In genomic region chr1:20212685-20213331, GRCh38 we compare ENCODE assay signal across 8 cellular contexts. TPM values are rescaled to one million over a fixed set of nuclear protein-coding genes. Genes with fewer than 3 reads are reported as not detected.
DNase-seq lines count a peak whose midpoint lies in the region; ATAC-seq and TF ChIP-seq lines count a peak whose summit lies in the region.

No MANE protein-coding gene starts in this region.

- 4% methylated on average over 21 of the region's 21 CpGs for WGBS in suprapubic skin

- H3K79me2 ChIP-seq in PC-9 (ENCODE audit: low read depth) = peaks cover 6% of the 10 kb centered on the region; the same call in 1 of the 2 replicates
- no peaks in the 10 kb centered on the region for H3K79me2 ChIP-seq in fibroblast of lung (ENCODE audit: control insufficient read depth, insufficient read depth, low read length)
- no peaks in the 10 kb centered on the region for H3K79me2 ChIP-seq in neural cell (replicated peaks; ENCODE audit: insufficient read depth, low read length)

- H3K4me1 ChIP-seq in PC-9 (replicated peaks; ENCODE audit: insufficient read depth) (peaks cover 58% of the 10 kb centered on the region), fibroblast of lung (ENCODE audit: control insufficient read depth, extremely low read depth, insufficient read depth, low read length) (no peaks in the 10 kb centered on the region), suprapubic skin (peaks cover 15% of the 10 kb centered on the region)

- CTCF ChIA-PET in PC-9 (lab: Charles Lee) = interaction anchor here (0.5 to 2.9 kb wide), 25 partner anchors 14 to 1166 kb away, joined by 3 to 23 read pairs (median 7); no protein-coding TSS in a partner anchor

- H2AFZ ChIP-seq in PC-9 (0 out of 2 replicates have a peak overlapping the region, but pooled peaks have one; percentile 50), fibroblast of lung (ENCODE audit: low read length) (no peak overlapping the region), neural cell (ENCODE audit: low read depth, low read length) (no peak overlapping the region)

- H3F3A ChIP-seq in PC-9 (ENCODE audit: insufficient read depth, low read depth) (peaks cover 44% of the 10 kb centered on the region), neural cell (ENCODE audit: insufficient read depth, low read length, poor library complexity, severe bottlenecking) (no peaks in the 10 kb centered on the region)

- H3K27me3 ChIP-seq in PC-9 (ENCODE audit: insufficient read depth, low read depth) (no peaks in the 10 kb centered on the region), fibroblast of lung (ENCODE audit: control insufficient read depth, insufficient read depth, low read length) (peaks cover 10% of the 10 kb centered on the region), neural cell (ENCODE audit: insufficient read depth, low read depth, low read length) (no peaks in the 10 kb centered on the region), suprapubic skin (peaks cover 27% of the 10 kb centered on the region)

- H3K27ac ChIP-seq in PC-9 (peak overlapping the region; percentile 99), fibroblast of lung (ENCODE audit: insufficient read depth, low read length) (no peak overlapping the region), neural cell (ENCODE audit: low read length) (no peak overlapping the region), suprapubic skin (no peak overlapping the region)

- H3K9ac ChIP-seq in fibroblast of lung (ENCODE audit: insufficient read depth, low read length) = no peak overlapping the region
- H3K9ac ChIP-seq in neural cell (ENCODE audit: low read length) = no peak overlapping the region

- TF ChIP-seq RAD21 in neural cell (conservative IDR thresholded peaks at IDR 0.05) = peak; percentile 86

- H3K4me3 ChIP-seq in PC-9 (peak overlapping the region; percentile 47; the same call in 1 of the 2 replicates), fibroblast of lung (replicated peaks in 1 of 4; ENCODE audit: control extremely low read depth in 1 of 4, insufficient read depth in 1 of 4, low read depth in 3 of 4, low read length in 4 of 4) (no peak overlapping the region), neural cell (ENCODE audit: low read length) (no peak overlapping the region), suprapubic skin (no peak overlapping the region)

- ATAC-seq in HG03520 (IDR thresholded peaks at IDR 0.05; ENCODE audit: unreplicated experiment) = no peak

- H4K20me1 ChIP-seq in PC-9 (ENCODE audit: insufficient read depth) = no peaks in the 10 kb centered on the region
- H4K20me1 ChIP-seq in fibroblast of lung (ENCODE audit: control insufficient read depth, extremely low read depth, insufficient read depth, low read length) = no peaks in the 10 kb centered on the region
- no peaks in the 10 kb centered on the region for H4K20me1 ChIP-seq in neural cell (ENCODE audit: insufficient read depth)

- BruUV-seq in PC-9 (replicated peaks; lab: Mats Ljungman, UMichigan) = TSS peak; percentile 50

- intact Hi-C loops in PC-9 (cut with micrococcal nuclease; ENCODE audit: unreplicated experiment) = loop anchor here (1.0 to 5.0 kb wide), 7 partner anchors 19 to 421 kb away; partner anchors contain the start of gene PLA2G2E

- TF ChIP-seq EP300 in neural cell (conservative IDR thresholded peaks at IDR 0.05; ENCODE audit: poor library complexity, severe bottlenecking) = no peak
- TF ChIP-seq EP300 in suprapubic skin (IDR thresholded peaks at IDR 0.05) = no peak

- no peaks in the 10 kb centered on the region for H3K36me3 ChIP-seq in PC-9 (ENCODE audit: low read depth)
- H3K36me3 ChIP-seq in fibroblast of lung (ENCODE audit: control insufficient read depth, insufficient read depth, low read length) = no peaks in the 10 kb centered on the region
- no peaks in the 10 kb centered on the region for H3K36me3 ChIP-seq in neural cell (ENCODE audit: insufficient read depth, low read length)
- H3K36me3 ChIP-seq in suprapubic skin = no peaks in the 10 kb centered on the region

- DNase-seq in DMS153 (lab: John Stamatoyannopoulos, UW) (peak; percentile 95), Kasumi-1 (lab: John Stamatoyannopoulos, UW) (peak; percentile 51 to 55), PC-9 (peak; percentile 90 to 92), activated T-helper 1 cell treated with Interleukin-2 at 50 U/mL for 16 hours (ENCODE audit: low read depth) (peak; percentile 15), fibroblast of lung (ENCODE audit: low read depth in 2 of 2) (peak; percentile 44 to 58), suprapubic skin (ENCODE audit: low spot score in 2 of 2) (peak in 1 of 2 donors; percentile 71)

- peaks cover 5% of the 10 kb centered on the region; the same call in 1 of the 2 replicates for H3K9me3 ChIP-seq in PC-9 (ENCODE audit: insufficient read depth, low read depth)
- H3K9me3 ChIP-seq in fibroblast of lung (ENCODE audit: control insufficient read depth, insufficient read depth, low read depth, low read length) = no peaks in the 10 kb centered on the region
- H3K9me3 ChIP-seq in neural cell (ENCODE audit: low read length) = no peaks in the 10 kb centered on the region
- no peaks in the 10 kb centered on the region for H3K9me3 ChIP-seq in suprapubic skin

- POLR2A ChIA-PET in PC-9 (lab: Charles Lee; ENCODE audit: unreplicated experiment) = interaction anchor here (0.7 kb wide), 3 partner anchors 240 to 269 kb away, joined by 3 to 45 read pairs (median 10); no protein-coding TSS in a partner anchor

- peak; percentile 91 for TF ChIP-seq CTCF in PC-9 (conservative IDR thresholded peaks at IDR 0.05)
- peak; percentile 71 to 74 for TF ChIP-seq CTCF in fibroblast of lung (conservative IDR thresholded peaks at IDR 0.05 in 1 of 2, IDR thresholded peaks at IDR 0.05 in 1 of 2; ENCODE audit: low read depth in 1 of 2, low read length in 2 of 2)
- TF ChIP-seq CTCF in neural cell (IDR thresholded peaks at IDR 0.05; ENCODE audit: poor library complexity, severe bottlenecking) = peak; percentile 82
- TF ChIP-seq CTCF in suprapubic skin (IDR thresholded peaks at IDR 0.05) = peak; percentile 47 to 60

- H3K4me2 ChIP-seq in PC-9 (peak overlapping the region; percentile 88), fibroblast of lung (ENCODE audit: extremely low read depth, insufficient read depth, low read length) (peak overlapping the region; percentile 4), neural cell (ENCODE audit: low read length) (no peak overlapping the region)

- H3K9me2 ChIP-seq in PC-9 (ENCODE audit: insufficient read depth) = no peaks in the 10 kb centered on the region
- H3K9me2 ChIP-seq in neural cell (ENCODE audit: insufficient read depth, low read length) = no peaks in the 10 kb centered on the region

- no peak for TF ChIP-seq POLR2A in suprapubic skin (IDR thresholded peaks at IDR 0.05)

TF ChIP-seq in neural cell, 6 proteins besides CTCF, POLR2A, EP300 and RAD21:
- TF ChIP-seq MXI1 (conservative IDR thresholded peaks at IDR 0.05; ENCODE audit: poor library complexity, severe bottlenecking) = no peak
- peak; percentile 88 for TF ChIP-seq SMC3 (conservative IDR thresholded peaks at IDR 0.05; ENCODE audit: poor library complexity)
TF ChIP-seq in neural cell: peak in this region for 1.

RNA-seq across cellular contexts. Expression of gene PLA2G2C, which starts 26.5 kb away (rescaled TPM):
- total RNA-seq in PC-9 (2021) = 0.48 and 0.55 TPM in 2 replicates
- total RNA-seq in fibroblast of lung = not detected in 2 replicates
- polyA plus RNA-seq in fibroblast of lung = not detected in 2 replicates
- not detected in 2 replicates for polyA plus RNA-seq in fibroblast of lung (2012)
- polyA minus RNA-seq in fibroblast of lung (ENCODE audit: low replicate concordance) = not detected in 2 replicates
- not detected in 2 replicates for polyA plus RNA-seq in neural cell
- not detected in 2 replicates for polyA minus RNA-seq in neural cell
- total RNA-seq in suprapubic skin = not detected

RNA-seq across cellular contexts. Expression of gene UBXN10, which starts 26.9 kb away (rescaled TPM):
- total RNA-seq in PC-9 (2021) = 9.4 and 11.9 TPM in 2 replicates
- total RNA-seq in fibroblast of lung = 0.33 and 0.77 TPM in 2 replicates
- not detected in 2 replicates for polyA plus RNA-seq in fibroblast of lung
- polyA plus RNA-seq in fibroblast of lung (2012) = 0.02 TPM in 1 of 2 replicates, not detected in the other
- not detected in 2 replicates for polyA minus RNA-seq in fibroblast of lung (ENCODE audit: low replicate concordance)
- polyA plus RNA-seq in neural cell = 0.64 and 0.82 TPM in 2 replicates
- 1.5 TPM in 2 replicates for polyA minus RNA-seq in neural cell
- total RNA-seq in suprapubic skin = 1 to 10 TPM in 1 of 4 donors, under 1 TPM in 3; 0.48 to 1.0 (median 0.68) TPM
